ENCODE assay signal across 8 cellular contexts in genomic region chr1:4655674-4656532, GRCh38. TPM values are rescaled to one million over a fixed set of nuclear protein-coding genes. Genes with fewer than 3 reads are reported as not detected.
DNase-seq lines count a peak whose midpoint lies in the region; ATAC-seq, FAIRE-seq and TF ChIP-seq lines count a peak whose summit lies in the region.

No MANE protein-coding gene starts in this region.

- 2% methylated on average over 78 of the region's 78 CpGs for WGBS in thymus
- WGBS in gastroesophageal sphincter (ENCODE audit: low coverage in 1 of 2), 2 donors = no CpG with 5 or more reads among the region's 78 CpGs

- peak overlapping the region; percentile 40 for H3K9ac ChIP-seq in ES-I3 (ENCODE audit: low read depth, low read length)
- H3K9ac ChIP-seq in kidney (ENCODE audit: low read length in 2 of 2) = peak overlapping the region in 1 of 2 donors; percentile 19

- DNase-seq in MG63 = peak; percentile 62
- peak; percentile 62 for DNase-seq in brain microvascular endothelial cell
- DNase-seq in kidney = peak; percentile 84
- DNase-seq in GM19238 (ENCODE audit: insufficient read length, low spot score) = no peak

- peaks cover 33% of the 10 kb centered on the region for H3K4me1 ChIP-seq in ES-I3 (ENCODE audit: insufficient read depth, low read length)
- peaks cover 5 to 11% of the 10 kb centered on the region in 2 donors for H3K4me1 ChIP-seq in kidney (ENCODE audit: control insufficient read depth in 1 of 2, insufficient read depth in 1 of 2, low read depth in 1 of 2, low read length in 2 of 2)
- peaks cover 4% of the 10 kb centered on the region for H3K4me1 ChIP-seq in thymus (ENCODE audit: control insufficient read depth, insufficient read depth, low read length)
- H3K4me1 ChIP-seq in gastroesophageal sphincter = peaks cover 0 to 43% (median 0%) of the 10 kb centered on the region in 3 donors

- no peak for ATAC-seq in gastroesophageal sphincter
- ATAC-seq in HG02571 (IDR thresholded peaks at IDR 0.05; ENCODE audit: unreplicated experiment) = no peak

- H3K27ac ChIP-seq in brain microvascular endothelial cell (peak overlapping the region; percentile 48), kidney (ENCODE audit: low read depth in 2 of 2, low read length in 2 of 2) (no peak overlapping the region), thymus (ENCODE audit: low read depth) (no peak overlapping the region), gastroesophageal sphincter (no peak overlapping the region)

- intact Hi-C loops in kidney (cut with DNase I) = loop anchor here (10.0 kb wide), 1 partner anchor 1089 kb away; no protein-coding TSS in a partner anchor

- H3K27me3 ChIP-seq in MG63 (peaks cover 15% of the 10 kb centered on the region), brain microvascular endothelial cell (replicated peaks) (peaks cover 19% of the 10 kb centered on the region), thymus (ENCODE audit: control insufficient read depth, insufficient read depth) (peaks cover 64% of the 10 kb centered on the region), gastroesophageal sphincter (peaks cover 100% of the 10 kb centered on the region)

- no peak for TF ChIP-seq POLR2A in gastroesophageal sphincter (IDR thresholded peaks at IDR 0.05)

- TF ChIP-seq CTCF in brain microvascular endothelial cell (IDR thresholded peaks at IDR 0.05; ENCODE audit: low read depth, low read length, missing control alignments) (peak; percentile 84), kidney (IDR thresholded peaks at IDR 0.05; ENCODE audit: borderline replicate concordance, extremely low read depth, insufficient read depth) (peak; percentile 75), gastroesophageal sphincter (IDR thresholded peaks at IDR 0.05) (peak in 2 of 4 experiments; percentile 38 to 48)

- no peak for FAIRE-seq in kidney (lab: Jason Lieb, UNC)

- H3K4me3 ChIP-seq in MG63 (no peak overlapping the region), brain microvascular endothelial cell (ENCODE audit: low read depth, low read length) (peak overlapping the region; percentile 57), kidney (ENCODE audit: low read length in 2 of 2) (peak overlapping the region; percentile 38 to 53), thymus (ENCODE audit: low read length) (peak overlapping the region; percentile 21), gastroesophageal sphincter (peak overlapping the region in 1 of 2 donors; percentile 41)

- no peaks in the 10 kb centered on the region for H3K36me3 ChIP-seq in ES-I3 (ENCODE audit: insufficient read depth, low read length)
- H3K36me3 ChIP-seq in MG63 = no peaks in the 10 kb centered on the region
- H3K36me3 ChIP-seq in brain microvascular endothelial cell (replicated peaks) = no peaks in the 10 kb centered on the region
- H3K36me3 ChIP-seq in kidney (ENCODE audit: control insufficient read depth in 1 of 2, insufficient read depth in 2 of 2, low read length in 2 of 2) = no peaks in the 10 kb centered on the region
- H3K36me3 ChIP-seq in thymus (ENCODE audit: control insufficient read depth, insufficient read depth) = no peaks in the 10 kb centered on the region
- no peaks in the 10 kb centered on the region for H3K36me3 ChIP-seq in gastroesophageal sphincter

- H3K9me3 ChIP-seq in ES-I3 (ENCODE audit: control insufficient read depth, insufficient read depth, low read length) = no peaks in the 10 kb centered on the region
- H3K9me3 ChIP-seq in MG63 = no peaks in the 10 kb centered on the region
- H3K9me3 ChIP-seq in kidney (ENCODE audit: control insufficient read depth in 1 of 2, low read length in 2 of 2) = no peaks in the 10 kb centered on the region
- H3K9me3 ChIP-seq in thymus (ENCODE audit: control insufficient read depth) = no peaks in the 10 kb centered on the region
- no peaks in the 10 kb centered on the region for H3K9me3 ChIP-seq in gastroesophageal sphincter

- in situ Hi-C loops in brain microvascular endothelial cell (cut with HindIII; ENCODE audit: low pct_ligation_motif_present, low sequenced_read_pairs) = no loop called here

- no peak for TF ChIP-seq EP300 in gastroesophageal sphincter (IDR thresholded peaks at IDR 0.05)

RNA-seq across cellular contexts. Expression of gene AJAP1, which starts 1.5 kb away (rescaled TPM):
- not detected in 2 replicates for total RNA-seq in MG63 (2014; rRNA removed; shearing (Covaris generic); ENCODE audit: low replicate concordance)
- 5.5 TPM for total RNA-seq in kidney
- 2.7 TPM for polyA plus RNA-seq in kidney (ENCODE audit: insufficient read depth, low read depth, low replicate concordance)
- polyA plus RNA-seq in thymus = 0.16 TPM
- under 1 TPM; 0.12 to 0.81 (median 0.32) TPM for total RNA-seq in gastroesophageal sphincter
